In genomic region chr5:133111299-133111698, GRCh38 we compare ENCODE assay signal across 8 cellular contexts. TPM values are rescaled to one million over a fixed set of nuclear protein-coding genes. Genes with fewer than 3 reads are reported as not detected.
A peak's percentile ranks its signal among the peaks of the same experiment; 100 is the strongest.
DNase-seq lines count a peak whose midpoint lies in the region; ATAC-seq lines count a peak whose summit lies in the region.

No MANE protein-coding gene starts in this region.

- H3K4me1 ChIP-seq in effector memory CD4-positive, alpha-beta T cell (ENCODE audit: control insufficient read depth, insufficient read depth, low read length, poor library complexity, severe bottlenecking), result peaks cover 3% of the 10 kb centered on the region

- peak; percentile 83 for DNase-seq in ELR (ENCODE audit: low read depth)
- peak; percentile 41 to 68 for DNase-seq in NOMO-1 (lab: John Stamatoyannopoulos, UW; ENCODE audit: unreplicated experiment in 2 of 2)
- DNase-seq in activated CD8-positive, alpha-beta T cell treated with anti-CD3 and anti-CD28 coated beads, Interleukin-2, amount 10 ng/mL, durations not matched to agents 7 days and 5 days, result peak; percentile 84
- DNase-seq in effector memory CD4-positive, alpha-beta T cell, result peak; percentile 45 to 63 (median 47)
- peak; percentile 73 to 84 for DNase-seq in memory B cell (ENCODE audit: low spot score in 2 of 2)
- peak; percentile 57 for DNase-seq in stimulated activated CD8-positive, alpha-beta memory T cell treated with anti-CD3 and anti-CD28 coated beads, Interleukin-15, amount 100 ng/mL, for 24 hours (ENCODE audit: low read depth)

- H3K4me3 ChIP-seq in effector memory CD4-positive, alpha-beta T cell (ENCODE audit: insufficient read depth, low read depth, low read length, poor library complexity, severe bottlenecking), result no peak overlapping the region

- ATAC-seq in HG03432 (IDR thresholded peaks at IDR 0.05; ENCODE audit: unreplicated experiment), result peak; percentile 52
- ATAC-seq in activated CD8-positive, alpha-beta T cell treated with anti-CD3 and anti-CD28 coated beads, Interleukin-2, amount 10 ng/mL, durations not matched to agents 7 days and 5 days, result peak; percentile 70
- peak; percentile 71 for ATAC-seq in memory B cell (ENCODE audit: low read depth)
- no peak for ATAC-seq in GM21526 (IDR thresholded peaks at IDR 0.05; ENCODE audit: low FRiP score, unreplicated experiment)

- POLR2A ChIA-PET in activated CD8-positive, alpha-beta T cell treated with anti-CD3 and anti-CD28 coated beads, Interleukin-2, amount 10 ng/mL, durations not matched to agents 7 days and 5 days (lab: Charles Lee), result no interaction called here

- no peak overlapping the region for H3K4me3 Mint-ChIP-seq in activated CD8-positive, alpha-beta T cell treated with anti-CD3 and anti-CD28 coated beads, Interleukin-2, amount 10 ng/mL, durations not matched to agents 7 days and 5 days
- peak overlapping the region; percentile 19 for H3K4me3 Mint-ChIP-seq in memory B cell

- H3K27ac Mint-ChIP-seq in activated CD8-positive, alpha-beta T cell treated with anti-CD3 and anti-CD28 coated beads, Interleukin-2, amount 10 ng/mL, durations not matched to agents 7 days and 5 days, result no peak overlapping the region
- H3K27ac Mint-ChIP-seq in memory B cell, result peak overlapping the region; percentile 42

- no peak overlapping the region for H3K27ac ChIP-seq in effector memory CD4-positive, alpha-beta T cell (ENCODE audit: insufficient read depth, low read length, poor library complexity, severe bottlenecking)

- H3K36me3 ChIP-seq in effector memory CD4-positive, alpha-beta T cell (ENCODE audit: control insufficient read depth, insufficient read depth, low read length), result no peaks in the 10 kb centered on the region

- CTCF ChIA-PET in activated CD8-positive, alpha-beta T cell treated with anti-CD3 and anti-CD28 coated beads, Interleukin-2, amount 10 ng/mL, durations not matched to agents 7 days and 5 days (lab: Charles Lee), result interaction anchor here (0.6 to 1.7 kb wide), 14 partner anchors 9 to 758 kb away, joined by 3 to 9 read pairs (median 4); no protein-coding TSS in a partner anchor

- H3K9me3 ChIP-seq in effector memory CD4-positive, alpha-beta T cell (ENCODE audit: control insufficient read depth, low read length), result no peaks in the 10 kb centered on the region

- no peaks in the 10 kb centered on the region for H3K27me3 Mint-ChIP-seq in activated CD8-positive, alpha-beta T cell treated with anti-CD3 and anti-CD28 coated beads, Interleukin-2, amount 10 ng/mL, durations not matched to agents 7 days and 5 days (ENCODE audit: low read depth)
- no peaks in the 10 kb centered on the region for H3K27me3 Mint-ChIP-seq in memory B cell

- peaks cover 16% of the 10 kb centered on the region for H3K4me1 Mint-ChIP-seq in activated CD8-positive, alpha-beta T cell treated with anti-CD3 and anti-CD28 coated beads, Interleukin-2, amount 10 ng/mL, durations not matched to agents 7 days and 5 days (ENCODE audit: low read depth)
- H3K4me1 Mint-ChIP-seq in memory B cell, result peaks cover 34% of the 10 kb centered on the region

- H3K9me3 Mint-ChIP-seq in activated CD8-positive, alpha-beta T cell treated with anti-CD3 and anti-CD28 coated beads, Interleukin-2, amount 10 ng/mL, durations not matched to agents 7 days and 5 days (ENCODE audit: insufficient read depth), result no peaks in the 10 kb centered on the region
- no peaks in the 10 kb centered on the region for H3K9me3 Mint-ChIP-seq in memory B cell

- no peaks in the 10 kb centered on the region for H3K36me3 Mint-ChIP-seq in activated CD8-positive, alpha-beta T cell treated with anti-CD3 and anti-CD28 coated beads, Interleukin-2, amount 10 ng/mL, durations not matched to agents 7 days and 5 days (ENCODE audit: low read depth)
- no peaks in the 10 kb centered on the region for H3K36me3 Mint-ChIP-seq in memory B cell

- H3K27me3 ChIP-seq in effector memory CD4-positive, alpha-beta T cell (replicated peaks; ENCODE audit: control insufficient read depth, insufficient read depth, low read length, poor library complexity, severe bottlenecking), result no peaks in the 10 kb centered on the region

RNA-seq across cellular contexts. Expression of gene HSPA4, which starts 59.5 kb away (rescaled TPM):
- total RNA-seq in activated CD8-positive, alpha-beta T cell treated with anti-CD3 and anti-CD28 coated beads, Interleukin-2, amount 10 ng/mL, durations not matched to agents 7 days and 5 days, result 100 to 1,000 TPM; 106 to 108 TPM
